ENCODE assay signal across 8 cellular contexts in the genomic region with DNA sequence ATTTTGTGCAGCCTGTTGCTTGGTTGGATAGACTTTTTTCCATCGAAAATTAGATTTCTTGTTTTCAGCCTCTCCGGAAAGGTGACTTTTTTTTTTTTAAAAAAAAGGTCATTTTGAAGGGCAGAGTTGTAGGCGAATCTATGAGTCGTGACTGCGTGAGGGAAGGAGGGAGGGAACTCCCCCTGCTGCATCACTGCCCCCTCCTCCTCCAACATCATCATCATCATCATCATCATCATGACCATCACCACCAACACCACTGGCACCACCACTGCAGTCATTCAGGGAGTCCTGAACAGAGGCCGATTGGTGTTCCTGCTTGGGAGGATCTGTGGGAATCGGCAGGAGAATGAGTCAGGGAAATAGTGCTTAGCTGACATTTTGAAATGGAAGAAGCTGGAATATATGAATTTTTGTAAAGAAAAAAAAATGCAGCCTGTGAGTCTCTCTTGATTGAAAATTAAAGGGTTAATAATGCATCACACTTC. TPM values are rescaled to one million over a fixed set of nuclear protein-coding genes. Genes with fewer than 3 reads are reported as not detected.
DNase-seq lines count a peak whose midpoint lies in the region; ATAC-seq lines count a peak whose summit lies in the region.

No MANE protein-coding gene starts in this region.

- peak; percentile 21 for DNase-seq in activated naive CD4-positive, alpha-beta T cell treated with Interleukin-2 at 50 U/mL for 16 hours
- DNase-seq in activated naive CD4-positive, alpha-beta T cell (lab: John Stamatoyannopoulos, UW): no peak
- peak; percentile 3 for DNase-seq in activated T-helper 9 cell treated with anti-CD3 and anti-CD28 coated beads, Interleukin-2, amount 50 U/mL, for 16 hours (ENCODE audit: low read depth)
- DNase-seq in right cardiac atrium: peak in 2 of 3 donors; percentile 23 to 51
- no peak for DNase-seq in left lobe of liver (ENCODE audit: low spot score)
- DNase-seq in SIG-M5 treated with dmso at 0.1 percent for 504 hours (lab: John Stamatoyannopoulos, UW; ENCODE audit: unreplicated experiment): no peak

- H3K4me3 ChIP-seq in right cardiac atrium (ENCODE audit: low read length) (peak overlapping the region; percentile 90), skeletal muscle tissue (ENCODE audit: low read length in 3 of 3) (peak overlapping the region; percentile 81 to 96 (median 88))

- H3K27me3 ChIP-seq in right cardiac atrium (ENCODE audit: control insufficient read depth, insufficient read depth) (no peaks in the 10 kb centered on the region), skeletal muscle tissue (ENCODE audit: control insufficient read depth in 3 of 3, insufficient read depth in 3 of 3, low read length in 3 of 3) (no peaks in the 10 kb centered on the region)

- ATAC-seq in right cardiac atrium (peak in 1 of 2 donors; percentile 5), left lobe of liver (no peak), GM19395 (IDR thresholded peaks at IDR 0.05; ENCODE audit: unreplicated experiment) (no peak)

- H3K36me3 ChIP-seq in skeletal muscle tissue (ENCODE audit: control insufficient read depth in 3 of 3, insufficient read depth in 3 of 3, low read length in 3 of 3): peaks cover 8 to 29% (median 23%) of the 10 kb centered on the region in 3 donors

- H3K9me3 ChIP-seq in right cardiac atrium (ENCODE audit: control insufficient read depth, low read length) (no peaks in the 10 kb centered on the region), skeletal muscle tissue (ENCODE audit: control insufficient read depth in 3 of 3, low read length in 3 of 3) (no peaks in the 10 kb centered on the region)

- H3K9ac ChIP-seq in skeletal muscle tissue (ENCODE audit: low read depth in 1 of 3, low read length in 3 of 3): peak overlapping the region; percentile 90 to 95 (median 94)

- H3K27ac ChIP-seq in right cardiac atrium (ENCODE audit: low read length) (peak overlapping the region; percentile 78), skeletal muscle tissue (ENCODE audit: low read depth, low read length) (peak overlapping the region; percentile 86)

- H3K4me1 ChIP-seq in right cardiac atrium (ENCODE audit: control insufficient read depth, insufficient read depth, low read length) (peaks cover 5% of the 10 kb centered on the region), skeletal muscle tissue (ENCODE audit: control insufficient read depth in 3 of 3, insufficient read depth in 3 of 3, low read length in 3 of 3) (peaks cover 33 to 59% (median 34%) of the 10 kb centered on the region in 3 donors)

- intact Hi-C loops in right cardiac atrium (cut with DNase I): loop anchor here in 2 of 4 donors (10.0 kb wide), 2 partner anchors 233 to 373 kb away; no protein-coding TSS in a partner anchor

- 24% methylated on average over 7 of the region's 7 CpGs for WGBS in right cardiac atrium

RNA-seq across cellular contexts. Expression of a gene that starts 1.2 kb away (rescaled TPM):
- total RNA-seq in right cardiac atrium (100 to 1,000 TPM; 222 to 294 (median 268) TPM), skeletal muscle tissue (16.7 TPM), left lobe of liver (70.3 TPM)
- polyA plus RNA-seq in right cardiac atrium: 189 TPM

Comparison
In these comparisons a context has a peak if more than half of its experiments do, and no peak if none do; other contexts are left out.
1. DNase-seq: peak in activated naive CD4-positive, alpha-beta T cell treated with Interleukin-2 at 50 U/mL for 16 hours (single experiment), activated T-helper 9 cell treated with anti-CD3 and anti-CD28 coated beads, Interleukin-2, amount 50 U/mL, for 16 hours (single experiment) and right cardiac atrium (2 of 3); none in activated naive CD4-positive, alpha-beta T cell (0 of 4), left lobe of liver (single experiment) and SIG-M5 treated with dmso at 0.1 percent for 504 hours (single experiment).